In the genomic region with DNA sequence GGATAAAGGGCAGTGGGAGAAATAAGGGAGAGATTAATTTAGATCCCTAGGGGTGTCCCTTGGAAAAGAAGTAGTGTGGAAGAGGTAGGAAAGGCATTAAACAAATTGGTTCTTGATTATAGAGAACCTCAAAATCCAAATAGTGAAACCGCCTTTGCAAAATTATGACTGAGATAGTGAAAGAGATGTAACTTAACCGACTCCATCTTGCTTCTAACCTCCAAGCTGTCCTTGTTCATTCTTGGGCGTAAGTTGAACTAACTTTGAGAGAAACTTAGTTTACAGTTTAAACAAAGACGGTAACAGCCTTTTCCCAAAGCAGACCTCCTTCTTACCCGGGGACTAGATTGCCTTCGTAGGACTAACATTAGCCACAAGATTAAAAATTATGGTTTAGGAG, we compare ENCODE assay signal across 20 cellular contexts. TPM values are rescaled to one million over a fixed set of nuclear protein-coding genes. Genes with fewer than 3 reads are reported as not detected.
DNase-seq lines count a peak whose midpoint lies in the region; FAIRE-seq and TF ChIP-seq lines count a peak whose summit lies in the region.
"Had no signal": no experiment of that assay in that cellular context is flagged by ENCODE, and none has a peak within 500 bp of the region (broad histone marks: within the 10 kb centered on the region; RNA-seq: fewer than 3 reads in every experiment).

No MANE protein-coding gene starts in this region.

- no peak overlapping the region for H4K5ac ChIP-seq in H1 (ENCODE audit: insufficient read length, low read depth, low read length)

- no peak for TF ChIP-seq EP300 in H1 (IDR thresholded peaks at IDR 0.05; ENCODE audit: borderline replicate concordance in 1 of 2, low read depth in 2 of 2, low read length in 2 of 2)
- no peak for TF ChIP-seq EP300 in tibial nerve (IDR thresholded peaks at IDR 0.05)

- H2BK20ac ChIP-seq in H1 (ENCODE audit: low read length): peak overlapping the region; percentile 57; the same call in 1 of the 2 replicates

- H3K27ac ChIP-seq in breast epithelium (peak overlapping the region; percentile 64 to 88), H1 (ENCODE audit: low read depth, low read length) (no peak overlapping the region), tibial nerve (peak overlapping the region in 3 of 4 donors; percentile 1 to 97 (median 91))
- H3K27ac ChIP-seq: 22Rv1; A549; BLaER1 treated with 17β-estradiol and CSF1 and Interleukin-3, amounts not matched to agents 10 nM and 100 nM; C4-2B had no signal

- H2AFZ ChIP-seq in H1 (ENCODE audit: low read length): peak overlapping the region; percentile 86; the same call in 1 of the 2 replicates

- H4K8ac ChIP-seq in H1 (ENCODE audit: extremely low read depth, insufficient read depth, low read length): no peak overlapping the region

- H3K27me3 ChIP-seq in breast epithelium (no peaks in the 10 kb centered on the region), H1 (replicated peaks in 1 of 4; ENCODE audit: control insufficient read depth in 3 of 4, extremely low read depth in 1 of 4, insufficient read depth in 3 of 4, low read length in 3 of 4) (no peaks in the 10 kb centered on the region), tibial nerve (no peaks in the 10 kb centered on the region)
- H3K27me3 ChIP-seq: BLaER1 treated with 17β-estradiol and CSF1 and Interleukin-3, amounts not matched to agents 10 nM and 100 nM had no signal

- no peak overlapping the region for H3K23ac ChIP-seq in H1 (ENCODE audit: insufficient read length)

- H3K4me3 Mint-ChIP-seq in MCF 10A (ENCODE audit: unreplicated experiment) (no peak overlapping the region), Calu3 (ENCODE audit: low read depth, unreplicated experiment) (no peak overlapping the region)
- H3K4me3 Mint-ChIP-seq: B cell; CD4-positive, alpha-beta T cell; CD8-positive, alpha-beta T cell had no signal

- POLR2A ChIA-PET in MCF 10A (lab: Yijun Ruan, JAX): interaction anchor here (0.6 kb wide), 1 partner anchor 737 kb away, joined by 5 read pairs; no protein-coding TSS in a partner anchor
- POLR2A ChIA-PET in H1 (lab: Charles Lee; ENCODE audit: partially characterized antibody): interaction anchor here (1.1 to 1.7 kb wide), 2 partner anchors 12 to 18 kb away, joined by 3 to 4 read pairs; no protein-coding TSS in a partner anchor

- H3K23me2 ChIP-seq in H1 (ENCODE audit: low read depth, low read length): peaks cover 5% of the 10 kb centered on the region

- H3K9ac ChIP-seq in H1 (replicated peaks in 1 of 4; ENCODE audit: extremely low read depth in 1 of 4, low read depth in 3 of 4, low read length in 3 of 4): no peak overlapping the region
- H3K9ac ChIP-seq: BLaER1 treated with 17β-estradiol and CSF1 and Interleukin-3, amounts not matched to agents 10 nM and 100 nM had no signal

- H3K9me3 ChIP-seq in breast epithelium: no peaks in the 10 kb centered on the region
- no peaks in the 10 kb centered on the region for H3K9me3 ChIP-seq in H1 (ENCODE audit: insufficient read depth in 2 of 2, low read depth in 1 of 2, low read length in 1 of 2)
- H3K9me3 ChIP-seq in tibial nerve: no peaks in the 10 kb centered on the region
- H3K9me3 ChIP-seq: A549; BLaER1 treated with 17β-estradiol and CSF1 and Interleukin-3, amounts not matched to agents 10 nM and 100 nM; Caco-2 had no signal

- H2BK5ac ChIP-seq in H1 (ENCODE audit: low read depth, low read length): no peak overlapping the region; the same call in 1 of the 2 replicates

- DNase-seq in breast epithelium (ENCODE audit: low spot score in 2 of 2) (no peak), MCF 10A (ENCODE audit: unreplicated experiment) (no peak), H1 (ENCODE audit: low read depth in 1 of 2, low spot score in 2 of 2) (no peak), tibial nerve (ENCODE audit: low spot score in 2 of 2) (no peak), Calu3 (no peak), GOT3 (lab: John Stamatoyannopoulos, UW) (no peak)
- DNase-seq: AML-193; Caco-2; CD4-positive, alpha-beta T cell; CD8-positive, alpha-beta T cell; DMS79 treated with DMSO at 0.1 percent for 48 hours; GF-D8 had no signal

- no peak overlapping the region for H3K14ac ChIP-seq in H1 (ENCODE audit: insufficient read length)

- H2BK120ac ChIP-seq in H1 (replicated peaks; ENCODE audit: low read depth, low read length): peak overlapping the region; percentile 78

- H3K27ac Mint-ChIP-seq in MCF 10A (ENCODE audit: low read depth, unreplicated experiment) (no peak overlapping the region), Calu3 (ENCODE audit: unreplicated experiment) (no peak overlapping the region)
- H3K27ac Mint-ChIP-seq: B cell; CD4-positive, alpha-beta T cell; CD8-positive, alpha-beta T cell had no signal

- no peak overlapping the region for H2BK15ac ChIP-seq in H1 (ENCODE audit: low read length)

- WGBS in H1 (ENCODE audit: extremely low coverage in 1 of 2, insufficient coverage in 1 of 2, insufficient read length in 1 of 2, insufficient replicate concordance in 2 of 2, low coverage in 1 of 2, low lambda C conversion rate in 2 of 2, missing lambda C conversion rate in 1 of 2), 2 experiments: 82% methylated on average over 6 of the region's 6 CpGs; no CpG with 5 or more reads in 1 of the 2 experiments
- 94 to 95% methylated on average over 6 of the region's 6 CpGs for WGBS in tibial nerve, 2 donors

- peaks cover 9 to 17% of the 10 kb centered on the region in 2 experiments for H3K79me2 ChIP-seq in H1 (ENCODE audit: control insufficient read depth in 1 of 2, insufficient read depth in 2 of 2, low read length in 2 of 2)

- no peak overlapping the region for H4K91ac ChIP-seq in H1 (replicated peaks; ENCODE audit: insufficient read length, low read length)

- no peak overlapping the region for H3K18ac ChIP-seq in H1 (ENCODE audit: extremely low read depth, low read length)

- FAIRE-seq in H1 (lab: Jason Lieb, UNC): no peak
- FAIRE-seq: A549, G401.6, GM12891, GM19239 had no signal

- no peak overlapping the region for H3K4ac ChIP-seq in H1 (replicated peaks; ENCODE audit: insufficient read length, low read depth, low read length)

- TF ChIP-seq CTCF in breast epithelium (IDR thresholded peaks at IDR 0.05): no peak
- no peak for TF ChIP-seq CTCF in MCF 10A (IDR thresholded peaks at IDR 0.05; ENCODE audit: unreplicated experiment)
- TF ChIP-seq CTCF in H1 (IDR thresholded peaks at IDR 0.05; ENCODE audit: control extremely low read depth in 1 of 3, insufficient read depth in 1 of 3, low read depth in 1 of 3, low read length in 3 of 3): no peak
- no peak for TF ChIP-seq CTCF in tibial nerve (IDR thresholded peaks at IDR 0.05)
- no peak for TF ChIP-seq CTCF in Calu3 (IDR thresholded peaks at IDR 0.05; ENCODE audit: unreplicated experiment)

- no peak for TF ChIP-seq RAD21 in H1 (IDR thresholded peaks at IDR 0.05 in 1 of 2, conservative IDR thresholded peaks at IDR 0.05 in 1 of 2; ENCODE audit: low read depth in 2 of 2, low read length in 2 of 2)

- H3K4me1 Mint-ChIP-seq in MCF 10A (ENCODE audit: insufficient read depth, unreplicated experiment) (no peaks in the 10 kb centered on the region), Calu3 (ENCODE audit: low read depth, unreplicated experiment) (no peaks in the 10 kb centered on the region)

- H4K20me1 ChIP-seq in H1 (replicated peaks in 1 of 2; ENCODE audit: control insufficient read depth in 1 of 2, insufficient read depth in 2 of 2, low read length in 2 of 2): no peaks in the 10 kb centered on the region

- H3K4me3 ChIP-seq in breast epithelium (no peak overlapping the region), H1 (ENCODE audit: extremely low read depth in 1 of 4, insufficient read depth in 2 of 4, low read depth in 3 of 4, low read length in 4 of 4) (no peak overlapping the region), tibial nerve (no peak overlapping the region)
- H3K4me3 ChIP-seq: A549; BLaER1 treated with 17β-estradiol and CSF1 and Interleukin-3, amounts not matched to agents 10 nM and 100 nM had no signal

- BruUV-seq in MCF 10A (replicated peaks; lab: Mats Ljungman, UMichigan): no TSS peak
- BruUV-seq in Calu3 (replicated peaks; lab: Mats Ljungman, UMichigan): no TSS peak

- H2AK5ac ChIP-seq in H1 (ENCODE audit: low read depth, low read length): no peak overlapping the region

- peak overlapping the region; percentile 40; the same call in 1 of the 2 replicates for H2BK12ac ChIP-seq in H1 (ENCODE audit: low read depth, low read length)

- CTCF ChIA-PET in MCF 10A (lab: Yijun Ruan, JAX) (interaction anchor here (0.6 to 14.1 kb wide), 7 partner anchors 21 to 529 kb away, joined by 3 to 329 read pairs (median 4); no protein-coding TSS in a partner anchor), H1 (lab: Charles Lee; ENCODE audit: partially characterized antibody) (interaction anchor here (0.6 to 14.9 kb wide), 4 partner anchors 23 to 409 kb away, joined by 3 to 168 read pairs (median 4); no protein-coding TSS in a partner anchor), Calu3 (lab: Charles Lee) (no interaction called here)

- H3K79me1 ChIP-seq in H1 (ENCODE audit: low read depth, low read length): peaks cover 2% of the 10 kb centered on the region; the same call in 1 of the 2 replicates

- intact Hi-C loops in breast epithelium (cut with DNase I; ENCODE audit: low total_unique reads) (no loop called here), MCF 10A (cut with micrococcal nuclease) (no loop called here), Calu3 (cut with micrococcal nuclease; ENCODE audit: unreplicated experiment) (loop anchor here (10.0 kb wide), 1 partner anchor 281 kb away; no protein-coding TSS in a partner anchor)

- H3K4me1 ChIP-seq in breast epithelium (peaks cover 0 to 16% of the 10 kb centered on the region in 2 donors), H1 (replicated peaks in 1 of 4; ENCODE audit: control insufficient read depth in 3 of 4, insufficient read depth in 4 of 4, low read length in 3 of 4) (peaks cover 2 to 13% (median 6%) of the 10 kb centered on the region in 4 experiments; a peak in 6 of 7 replicates), tibial nerve (peaks cover 3 to 31% (median 18%) of the 10 kb centered on the region in 4 donors)

- TF ChIP-seq POLR2A in breast epithelium (IDR thresholded peaks at IDR 0.05) (no peak), H1 (IDR thresholded peaks at IDR 0.05; ENCODE audit: control extremely low read depth in 1 of 2, low read depth in 2 of 2, low read length in 2 of 2) (no peak), tibial nerve (IDR thresholded peaks at IDR 0.05) (no peak)

- H3K36me3 Mint-ChIP-seq in MCF 10A (ENCODE audit: insufficient read depth, unreplicated experiment) (peaks cover 7% of the 10 kb centered on the region), Calu3 (ENCODE audit: insufficient read depth, unreplicated experiment) (no peaks in the 10 kb centered on the region)
- H3K36me3 Mint-ChIP-seq: CD8-positive, alpha-beta T cell had no signal

- H3K36me3 ChIP-seq in breast epithelium: no peaks in the 10 kb centered on the region
- H3K36me3 ChIP-seq in H1 (ENCODE audit: control insufficient read depth in 2 of 4, insufficient read depth in 4 of 4, low read length in 3 of 4): no peaks in the 10 kb centered on the region
- H3K36me3 ChIP-seq in tibial nerve: no peaks in the 10 kb centered on the region
- H3K36me3 ChIP-seq: BLaER1 treated with 17β-estradiol and CSF1 and Interleukin-3, amounts not matched to agents 10 nM and 100 nM had no signal

- H3K27me3 Mint-ChIP-seq in MCF 10A (ENCODE audit: insufficient read depth, unreplicated experiment) (peaks cover 20% of the 10 kb centered on the region), Calu3 (ENCODE audit: unreplicated experiment) (peaks cover 30% of the 10 kb centered on the region)

- no peak overlapping the region for H3K56ac ChIP-seq in H1 (replicated peaks; ENCODE audit: insufficient read length, low read depth, low read length)

- H3K4me2 ChIP-seq in H1 (ENCODE audit: insufficient read depth in 1 of 2, low read depth in 2 of 2, low read length in 2 of 2): no peak overlapping the region
- H3K4me2 ChIP-seq: A549; BLaER1 treated with 17β-estradiol and CSF1 and Interleukin-3, amounts not matched to agents 10 nM and 100 nM had no signal

- H3K9me3 Mint-ChIP-seq in MCF 10A (ENCODE audit: unreplicated experiment) (no peaks in the 10 kb centered on the region), Calu3 (ENCODE audit: low read depth, unreplicated experiment) (no peaks in the 10 kb centered on the region)
- H3K9me3 Mint-ChIP-seq: CD4-positive, alpha-beta T cell; CD8-positive, alpha-beta T cell had no signal

RNA-seq across cellular contexts. Expression of gene RAB3GAP2, which starts 3.2 kb away (rescaled TPM):
- total RNA-seq in breast epithelium: 10 to 100 TPM; 30.9 to 43.2 (median 42.3) TPM
- total RNA-seq in MCF 10A (2022): 93.3 and 97.6 TPM in 2 replicates
- total RNA-seq in H1 (2021; fragmentation: NEBNext Ultra II Directional; extraction: Animal tissue kit (Norgen Biotek cat#: 25700)): 52.7 and 55.9 TPM in 2 replicates
- polyA plus RNA-seq in H1 (2011; rRNA removed): 17.9 and 19.7 TPM in 2 replicates
- 15.2 TPM for polyA plus RNA-seq in H1 (2011; cell fraction: cytosol; rRNA removed)
- polyA plus RNA-seq in H1 (2011; cell fraction: nucleus; rRNA removed): 37.6 TPM
- 18.7 to 38.4 TPM (median 26.4 TPM) in 4 replicates for polyA plus RNA-seq in H1 (2012, experiment 1 of 2)
- polyA plus RNA-seq in H1 (2012, experiment 2 of 2): 1.1 TPM
- polyA plus RNA-seq in H1 (2013, experiment 1 of 2): 23.8 TPM
- polyA plus RNA-seq in H1 (2013, experiment 2 of 2): 21.4 TPM
- 140 and 175 TPM in 2 replicates for polyA minus RNA-seq in H1 (2011; rRNA and poly(A)+ RNA removed)
- 20.8 TPM for polyA minus RNA-seq in H1 (2011; cell fraction: cytosol; rRNA and poly(A)+ RNA removed)
- polyA minus RNA-seq in H1 (2011; cell fraction: nucleus; rRNA and poly(A)+ RNA removed): 52.0 TPM
- 10 to 100 TPM; 30.6 to 36.8 (median 31.2) TPM for total RNA-seq in tibial nerve
- total RNA-seq in Calu3 (2022): 43.2 and 48.0 TPM in 2 replicates
